8 cellular contexts compared by ENCODE assay signal in the genomic region with DNA sequence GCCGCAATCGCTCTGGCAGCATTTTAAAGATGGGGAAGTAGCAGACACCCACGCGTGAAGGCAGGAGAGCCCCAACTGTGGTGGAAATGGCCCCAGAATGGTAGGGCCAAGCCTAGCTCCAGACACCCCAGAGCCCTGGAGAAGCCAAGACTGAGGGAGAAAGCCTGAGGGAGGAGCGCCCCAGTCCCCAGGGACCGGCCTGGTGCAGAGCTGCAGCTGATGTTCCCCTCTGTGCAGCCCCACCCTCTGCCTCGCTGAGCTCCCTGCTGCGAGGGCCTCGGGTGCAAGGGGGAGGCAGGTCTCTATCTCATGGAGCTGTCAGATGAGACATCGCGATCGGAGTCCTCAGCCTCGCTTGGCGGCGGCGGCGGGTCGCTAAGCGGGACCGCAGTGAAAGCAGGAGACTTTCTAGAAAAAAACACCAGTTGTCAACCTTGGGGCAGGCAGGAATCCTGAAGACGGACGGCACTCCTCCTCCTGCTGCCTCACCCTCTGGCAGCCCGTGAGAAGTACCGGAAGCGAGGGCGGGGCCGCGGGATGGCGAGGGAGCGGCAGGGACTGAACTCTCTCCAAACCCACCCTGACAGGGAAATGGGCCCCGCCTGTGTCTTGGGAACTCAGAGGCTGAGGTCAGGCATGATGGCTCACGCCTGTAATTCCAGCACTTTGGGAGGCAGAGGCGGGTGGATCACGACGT. TPM values are rescaled to one million over a fixed set of nuclear protein-coding genes. Genes with fewer than 3 reads are reported as not detected.
A peak's percentile ranks its signal among the peaks of the same experiment; 100 is the strongest.
DNase-seq lines count a peak whose midpoint lies in the region; ATAC-seq and TF ChIP-seq lines count a peak whose summit lies in the region.

No MANE protein-coding gene starts in this region.

- H3K27ac Mint-ChIP-seq in progenitor cell of endocrine pancreas = peak overlapping the region; percentile 54

- no peak overlapping the region for H3K4me3 Mint-ChIP-seq in progenitor cell of endocrine pancreas (ENCODE audit: low read depth)

- H3K9me3 Mint-ChIP-seq in progenitor cell of endocrine pancreas (ENCODE audit: low read depth) = no peaks in the 10 kb centered on the region

- peak; percentile 97 for DNase-seq in ACHN
- DNase-seq in NCI-H526 treated with DMSO at 0.1 percent for 48 hours (lab: John Stamatoyannopoulos, UW) = peak; percentile 79
- peak; percentile 87 for DNase-seq in activated effector memory CD4-positive, alpha-beta T cell treated with anti-CD3 and anti-CD28 coated beads, Interleukin-2, amount 50 U/mL, for 16 hours
- peak; percentile 91 for DNase-seq in glomerular visceral epithelial cell (ENCODE audit: extremely low spot score)
- no peak for DNase-seq in progenitor cell of endocrine pancreas (ENCODE audit: low spot score, unreplicated experiment)

- H3K27me3 Mint-ChIP-seq in progenitor cell of endocrine pancreas = no peaks in the 10 kb centered on the region

- peaks cover 18% of the 10 kb centered on the region for H3K4me1 Mint-ChIP-seq in progenitor cell of endocrine pancreas (ENCODE audit: low read depth)

- in situ Hi-C loops in ACHN (cut with HindIII; ENCODE audit: low pct_ligation_motif_present, low pct_unique_long_range_greater_than_20kb, low sequenced_read_pairs) = no loop called here

- TF ChIP-seq CTCF in progenitor cell of endocrine pancreas (IDR thresholded peaks at IDR 0.05; ENCODE audit: unreplicated experiment) = no peak

- H3K36me3 Mint-ChIP-seq in progenitor cell of endocrine pancreas (ENCODE audit: insufficient read depth) = peaks cover 20% of the 10 kb centered on the region

- ATAC-seq in GM19463 (IDR thresholded peaks at IDR 0.05; ENCODE audit: unreplicated experiment) (peak; percentile 50), HG03025 (IDR thresholded peaks at IDR 0.05; ENCODE audit: low FRiP score, unreplicated experiment) (no peak), GM21619 (IDR thresholded peaks at IDR 0.05; ENCODE audit: unreplicated experiment) (no peak)

RNA-seq across cellular contexts. Expression of gene GAPDH, which starts 6.0 kb away (rescaled TPM):
- total RNA-seq in progenitor cell of endocrine pancreas = 2,230 and 2,287 TPM in 2 replicates

RNA-seq across cellular contexts. Expression of gene IFFO1, which starts 15.5 kb away (rescaled TPM):
- 21.7 and 22.3 TPM in 2 replicates for total RNA-seq in progenitor cell of endocrine pancreas

RNA-seq across cellular contexts. Expression of gene NOP2, which starts 27.8 kb away (rescaled TPM):
- 95.9 and 96.0 TPM in 2 replicates for total RNA-seq in progenitor cell of endocrine pancreas

RNA-seq across cellular contexts. Expression of gene NCAPD2, which starts 46.4 kb away (rescaled TPM):
- total RNA-seq in progenitor cell of endocrine pancreas = 97.4 and 99.1 TPM in 2 replicates

RNA-seq across cellular contexts. Expression of gene MRPL51, which starts 47.3 kb away (rescaled TPM):
- 279 and 297 TPM in 2 replicates for total RNA-seq in progenitor cell of endocrine pancreas
